Comparison of ENCODE assay signal across 1 cellular context in genomic region chr6:42771741-42772100, GRCh38.
TF ChIP-seq lines count a peak whose summit lies in the region.

No MANE protein-coding gene starts in this region.

TF ChIP-seq in SK-N-SH, 30 proteins besides CTCF, POLR2A, EP300 and RAD21 (continued from another document):
- TF ChIP-seq POLR2AphosphoS5 (IDR thresholded peaks at IDR 0.05; ENCODE audit: low read depth, low read length) (no peak), CHD2 (IDR thresholded peaks at IDR 0.05; ENCODE audit: low read length, partially characterized antibody) (no peak), USF1 (IDR thresholded peaks at IDR 0.05; ENCODE audit: borderline replicate concordance, low read depth) (no peak), FOSL2 (IDR thresholded peaks at IDR 0.05; ENCODE audit: borderline replicate concordance, low read depth) (no peak), MAX (IDR thresholded peaks at IDR 0.05; ENCODE audit: low read depth) (no peak), TCF12 (IDR thresholded peaks at IDR 0.05) (no peak)
